1 cellular context compared by ENCODE assay signal in genomic region chrX:79367907-79368306, GRCh38.
TF ChIP-seq lines count a peak whose summit lies in the region.

No MANE protein-coding gene starts in this region.

TF ChIP-seq in HepG2, 621 proteins besides CTCF, POLR2A, EP300 and RAD21:
- TF ChIP-seq RERE (CRISPR knock-in tag; IDR thresholded peaks at IDR 0.05; ENCODE audit: low read depth) (no peak), THRA (CRISPR knock-in tag; IDR thresholded peaks at IDR 0.05; ENCODE audit: borderline replicate concordance) (no peak)
